Comparison of ENCODE assay signal across 8 cellular contexts in the genomic region with DNA sequence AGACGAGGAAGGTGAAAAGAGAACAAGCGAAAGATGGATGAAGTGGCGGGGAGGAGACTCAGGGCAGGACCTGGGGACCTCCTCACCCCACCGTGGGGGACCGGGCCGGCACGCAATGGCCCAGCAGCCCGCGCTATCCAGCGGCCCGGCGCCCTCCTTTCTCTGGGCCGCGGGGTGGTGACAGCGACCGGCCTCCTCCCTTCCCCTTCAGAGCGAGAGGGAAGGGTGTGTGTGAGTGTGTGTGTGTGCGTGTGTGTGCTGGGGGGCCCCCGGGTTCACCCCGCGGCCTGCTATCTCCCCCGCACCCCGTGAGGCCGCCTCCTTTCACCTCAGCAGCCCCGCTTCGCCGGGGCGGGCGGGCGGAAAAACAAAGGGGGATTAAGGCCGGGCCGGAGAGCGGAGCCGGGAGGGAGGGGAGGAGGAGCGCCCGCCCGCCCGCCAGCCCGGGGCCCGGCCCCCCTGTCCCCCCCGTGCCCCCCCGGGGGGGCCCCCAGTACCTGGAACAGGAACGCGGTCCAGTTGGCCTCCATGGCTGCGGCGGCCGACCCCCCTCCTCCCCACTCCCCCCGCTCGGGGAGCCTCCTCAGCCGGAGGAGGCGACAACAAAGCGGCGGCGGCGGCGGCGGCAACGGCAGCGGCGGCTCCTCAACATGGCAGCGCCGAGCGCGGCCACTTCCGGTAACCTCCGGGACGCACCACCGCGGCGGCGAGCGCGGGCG. TPM values are rescaled to one million over a fixed set of nuclear protein-coding genes. Genes with fewer than 3 reads are reported as not detected.
A peak's percentile ranks its signal among the peaks of the same experiment; 100 is the strongest.
DNase-seq lines count a peak whose midpoint lies in the region; ATAC-seq and TF ChIP-seq lines count a peak whose summit lies in the region.

A gene with protein sequence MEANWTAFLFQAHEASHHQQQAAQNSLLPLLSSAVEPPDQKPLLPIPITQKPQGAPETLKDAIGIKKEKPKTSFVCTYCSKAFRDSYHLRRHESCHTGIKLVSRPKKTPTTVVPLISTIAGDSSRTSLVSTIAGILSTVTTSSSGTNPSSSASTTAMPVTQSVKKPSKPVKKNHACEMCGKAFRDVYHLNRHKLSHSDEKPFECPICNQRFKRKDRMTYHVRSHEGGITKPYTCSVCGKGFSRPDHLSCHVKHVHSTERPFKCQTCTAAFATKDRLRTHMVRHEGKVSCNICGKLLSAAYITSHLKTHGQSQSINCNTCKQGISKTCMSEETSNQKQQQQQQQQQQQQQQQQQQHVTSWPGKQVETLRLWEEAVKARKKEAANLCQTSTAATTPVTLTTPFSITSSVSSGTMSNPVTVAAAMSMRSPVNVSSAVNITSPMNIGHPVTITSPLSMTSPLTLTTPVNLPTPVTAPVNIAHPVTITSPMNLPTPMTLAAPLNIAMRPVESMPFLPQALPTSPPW (minus strand): TSS at position 673 of the 719 bp plus-strand sequence. CDS start 143 bp downstream, at position 530.

- no peaks in the 10 kb centered on the region for H3K9me3 ChIP-seq in transverse colon

- peak; percentile 36 for ATAC-seq in GM21526 (IDR thresholded peaks at IDR 0.05; ENCODE audit: low FRiP score, unreplicated experiment)
- peak; percentile 48 for ATAC-seq in activated naive CD8-positive, alpha-beta T cell treated with anti-CD3 and anti-CD28 coated beads, Interleukin-2, amount 50 U/mL, for 24 hours

- H3K36me3 Mint-ChIP-seq in IgD-negative memory B cell: peaks cover 2% of the 10 kb centered on the region
- peaks cover 11% of the 10 kb centered on the region for H3K36me3 Mint-ChIP-seq in activated naive CD8-positive, alpha-beta T cell treated with anti-CD3 and anti-CD28 coated beads, Interleukin-2, amount 50 U/mL, for 24 hours (ENCODE audit: low read depth)

- in situ Hi-C loops in transverse colon (cut with MboI; ENCODE audit: low pct_ligation_motif_present in 1 of 4, low pct_unique_long_range_greater_than_20kb in 1 of 4, low sequenced_read_pairs in 3 of 4): loop anchor here in 1 of 4 donors (25.0 kb wide), 1 partner anchor 100 kb away; a partner anchor contains a TSS

- peak; percentile 34 for DNase-seq in DMS53 treated with DMSO at 0.1 percent for 48 hours (lab: John Stamatoyannopoulos, UW; ENCODE audit: unreplicated experiment)
- DNase-seq in SW 1271 (lab: John Stamatoyannopoulos, UW): peak; percentile 66 to 71
- DNase-seq in activated naive CD8-positive, alpha-beta T cell treated with anti-CD3 and anti-CD28 coated beads, Interleukin-2, amount 50 U/mL, for 24 hours: peak; percentile 82
- DNase-seq in cardiac septum (ENCODE audit: low spot score): peak; percentile 89
- peak; percentile 59 to 95 (median 66) for DNase-seq in posterior cingulate gyrus
- DNase-seq in transverse colon: peak; percentile 80

- H3K4me3 ChIP-seq in transverse colon: peak within 1 kb of the TSS; percentile 67 to 81 (median 78)

- peak within 1 kb of the TSS; percentile 89 to 97 (median 93) for H3K4me3 Mint-ChIP-seq in IgD-negative memory B cell
- peak within 1 kb of the TSS; percentile 88 for H3K4me3 Mint-ChIP-seq in activated naive CD8-positive, alpha-beta T cell treated with anti-CD3 and anti-CD28 coated beads, Interleukin-2, amount 50 U/mL, for 24 hours

- H3K4me1 Mint-ChIP-seq in IgD-negative memory B cell: peaks cover 31 to 47% (median 34%) of the 10 kb centered on the region in 3 donors
- H3K4me1 Mint-ChIP-seq in activated naive CD8-positive, alpha-beta T cell treated with anti-CD3 and anti-CD28 coated beads, Interleukin-2, amount 50 U/mL, for 24 hours: peaks cover 57% of the 10 kb centered on the region

- H3K27me3 ChIP-seq in transverse colon: no peaks in the 10 kb centered on the region

- H3K27ac ChIP-seq in transverse colon: peak within 1 kb of the TSS; percentile 93 to 97 (median 96)

- peak within 1 kb of the TSS; percentile 88 to 96 (median 91) for H3K27ac Mint-ChIP-seq in IgD-negative memory B cell
- H3K27ac Mint-ChIP-seq in activated naive CD8-positive, alpha-beta T cell treated with anti-CD3 and anti-CD28 coated beads, Interleukin-2, amount 50 U/mL, for 24 hours: peak within 1 kb of the TSS; percentile 94

- H3K9me3 Mint-ChIP-seq in IgD-negative memory B cell: no peaks in the 10 kb centered on the region
- H3K9me3 Mint-ChIP-seq in activated naive CD8-positive, alpha-beta T cell treated with anti-CD3 and anti-CD28 coated beads, Interleukin-2, amount 50 U/mL, for 24 hours: no peaks in the 10 kb centered on the region

- no peaks in the 10 kb centered on the region for H3K36me3 ChIP-seq in transverse colon

- intact Hi-C loops in cardiac septum (cut with DNase I): loop anchor here (1.0 to 2.0 kb wide), 3 partner anchors 33 to 137 kb away; a partner anchor contains a TSS
- intact Hi-C loops in posterior cingulate gyrus (cut with DNase I): loop anchor here (5.0 kb wide), 2 partner anchors 35 to 95 kb away; no protein-coding TSS in a partner anchor
- intact Hi-C loops in transverse colon (cut with DNase I; ENCODE audit: low total_unique reads): loop anchor here (5.0 kb wide), 1 partner anchor 45 kb away; no protein-coding TSS in a partner anchor

- peak in 1 of 5 experiments; percentile 3 for TF ChIP-seq CTCF in transverse colon (IDR thresholded peaks at IDR 0.05)

- TF ChIP-seq EP300 in transverse colon (IDR thresholded peaks at IDR 0.05; ENCODE audit: low read depth): no peak

- WGBS in transverse colon (ENCODE audit: low coverage in 1 of 2), 2 donors: 0 to 1% methylated on average over 8 to 44 of the region's 74 CpGs

- peaks cover 23 to 57% (median 32%) of the 10 kb centered on the region in 4 donors for H3K4me1 ChIP-seq in transverse colon

- no peaks in the 10 kb centered on the region for H3K27me3 Mint-ChIP-seq in IgD-negative memory B cell
- H3K27me3 Mint-ChIP-seq in activated naive CD8-positive, alpha-beta T cell treated with anti-CD3 and anti-CD28 coated beads, Interleukin-2, amount 50 U/mL, for 24 hours: no peaks in the 10 kb centered on the region

- peak; percentile 48 for TF ChIP-seq POLR2A in transverse colon (IDR thresholded peaks at IDR 0.05)

RNA-seq across cellular contexts. Expression of the gene that starts here (rescaled TPM):
- 38.3 TPM for polyA plus RNA-seq in IgD-negative memory B cell
- total RNA-seq in cardiac septum (55.3 TPM), transverse colon (10 to 100 TPM; 44.0 to 65.1 (median 50.1) TPM)

Comparison
In these comparisons a context has a peak if more than half of its experiments do, and no peak if none do; other contexts are left out.
1. Peak in every context shown above with its lines: DNase-seq, ATAC-seq, H3K4me3 ChIP-seq and H3K27ac ChIP-seq.
2. DNase-seq: peak in every context shown above with its lines; median percentile 89 in cardiac septum; 82 in activated naive CD8-positive, alpha-beta T cell treated with anti-CD3 and anti-CD28 coated beads, Interleukin-2, amount 50 U/mL, for 24 hours; 80 in transverse colon; 68 in SW 1271; 66 in posterior cingulate gyrus; 34 in DMS53 treated with DMSO at 0.1 percent for 48 hours.